In genomic region chr3:2544212-2544611, GRCh38 we compare ENCODE assay signal across 23 cellular contexts.
"Had no signal": no experiment of that assay in that cellular context is flagged by ENCODE, and none has a peak within 500 bp of the region (broad histone marks: within the 10 kb centered on the region; RNA-seq: fewer than 3 reads in every experiment).

No MANE protein-coding gene starts in this region.

- H3K9me3 ChIP-seq: esophagus muscularis mucosa, mucosa of descending colon had no signal

- H3K27me3 ChIP-seq: dorsolateral prefrontal cortex, esophagus muscularis mucosa, foreskin keratinocyte, gastroesophageal sphincter, heart left ventricle, hepatocyte, left lung had no signal

- H3K36me3 ChIP-seq: esophagus muscularis mucosa, gastroesophageal sphincter, heart left ventricle, left lung, lower lobe of right lung had no signal

- H3K4me2 ChIP-seq: hepatocyte had no signal

- DNase-seq: dermis blood vessel endothelial cell; dorsolateral prefrontal cortex; effector CD4-positive, alpha-beta T cell; effector memory CD4-positive, alpha-beta T cell; foreskin keratinocyte; heart left ventricle; hypothalamus; immature natural killer cell; left cardiac atrium; left lung; left ventricle myocardium superior; lower lobe of right lung; mesenchymal stem cell; mucosa of descending colon; naive B cell had no signal

- H3K27ac ChIP-seq: coronary artery, dorsolateral prefrontal cortex, esophagus muscularis mucosa, foreskin keratinocyte, gastroesophageal sphincter, heart left ventricle, hepatocyte, left lung, lower lobe of right lung had no signal

- H3K79me2 ChIP-seq: hepatocyte had no signal

- FAIRE-seq: colon, endothelial cell of umbilical vein, frontal cortex, keratinocyte had no signal

- H2AFZ ChIP-seq: hepatocyte had no signal

- H3K4me1 ChIP-seq: esophagus muscularis mucosa, gastroesophageal sphincter, heart left ventricle, left lung, lower lobe of right lung had no signal

- H3K4me3 ChIP-seq: coronary artery, dorsolateral prefrontal cortex, esophagus muscularis mucosa, gastroesophageal sphincter, heart left ventricle, hepatocyte, left lung, lower lobe of right lung, mucosa of descending colon had no signal

- ATAC-seq: foreskin keratinocyte, gastroesophageal sphincter, heart left ventricle, left cardiac atrium, left ventricle myocardium superior, lower lobe of right lung, mucosa of descending colon had no signal
